20 cellular contexts compared by ENCODE assay signal in genomic region chr4:47410271-47410670, GRCh38.
"Had no signal": no experiment of that assay in that cellular context is flagged by ENCODE, and none has a peak within 500 bp of the region (broad histone marks: within the 10 kb centered on the region; RNA-seq: fewer than 3 reads in every experiment).

No MANE protein-coding gene starts in this region.

- H3K27ac Mint-ChIP-seq: activated CD8-positive, alpha-beta T cell treated with anti-CD3 and anti-CD28 coated beads, Interleukin-2, amount 10 ng/mL, durations not matched to agents 7 days and 5 days; activated naive CD4-positive, alpha-beta T cell treated with anti-CD3 and anti-CD28 coated beads, Interleukin-2, amount 50 U/mL, for 72 hours; endodermal cell; T-helper 2 cell treated with Interferon-gamma antibody and Interleukin-4, amounts not matched to agents 5 μg/mL and 100 μg/mL, for 36 hours had no signal

- H3K4me3 ChIP-seq: esophagus squamous epithelium, gastroesophageal sphincter, spleen, upper lobe of left lung had no signal

- H3K36me3 Mint-ChIP-seq: activated naive CD4-positive, alpha-beta T cell treated with anti-CD3 and anti-CD28 coated beads, Interleukin-2, amount 50 U/mL, for 72 hours had no signal

- DNase-seq: activated CD4-positive, alpha-beta T cell treated with anti-CD3 and anti-CD28 coated beads, Interleukin-2, amount 50 U/mL, for 1 hour; activated CD4-positive, CD25-positive, alpha-beta regulatory T cell treated with anti-CD3 and anti-CD28 coated beads, Interleukin-2, amount 50 U/mL, for 72 hours; activated CD8-positive, alpha-beta T cell treated with anti-CD3 and anti-CD28 coated beads, Interleukin-2, amount 10 ng/mL, durations not matched to agents 7 days and 5 days; aorta; cerebellar nuclear complex; cortex of kidney; endodermal cell; esophagus squamous epithelium; head of caudate nucleus; hypothalamus; occipital lobe; retina; spleen; stimulated activated CD4-positive, alpha-beta T cell treated with anti-CD3 and anti-CD28 coated beads, Interleukin-4, amount 100 ng/mL, for 1 hour; stimulated activated naive CD4-positive, alpha-beta T cell; upper lobe of left lung; WERI-Rb-1 had no signal

- H3K4me3 Mint-ChIP-seq: activated CD8-positive, alpha-beta T cell treated with anti-CD3 and anti-CD28 coated beads, Interleukin-2, amount 10 ng/mL, durations not matched to agents 7 days and 5 days; endodermal cell; T-helper 2 cell treated with Interferon-gamma antibody and Interleukin-4, amounts not matched to agents 5 μg/mL and 100 μg/mL, for 36 hours had no signal

- H3K9me3 Mint-ChIP-seq: activated naive CD4-positive, alpha-beta T cell treated with anti-CD3 and anti-CD28 coated beads, Interleukin-2, amount 50 U/mL, for 72 hours; endodermal cell; T-helper 2 cell treated with Interferon-gamma antibody and Interleukin-4, amounts not matched to agents 5 μg/mL and 100 μg/mL, for 36 hours had no signal

- ATAC-seq: activated CD8-positive, alpha-beta T cell treated with anti-CD3 and anti-CD28 coated beads, Interleukin-2, amount 10 ng/mL, durations not matched to agents 7 days and 5 days; activated naive CD4-positive, alpha-beta T cell treated with anti-CD3 and anti-CD28 coated beads, Interleukin-2, amount 50 U/mL, for 72 hours; gastroesophageal sphincter had no signal
